21 cellular contexts compared by ENCODE assay signal in genomic region chr4:14180166-14180565, GRCh38.
DNase-seq lines count a peak whose midpoint lies in the region; ATAC-seq, FAIRE-seq and TF ChIP-seq lines count a peak whose summit lies in the region.
"Had no signal": no experiment of that assay in that cellular context is flagged by ENCODE, and none has a peak within 500 bp of the region (broad histone marks: within the 10 kb centered on the region; RNA-seq: fewer than 3 reads in every experiment).

No MANE protein-coding gene starts in this region.

- H4K91ac ChIP-seq in trophoblast cell (ENCODE audit: low read depth, low read length) = no peak overlapping the region

- BruUV-seq in PC-3 (replicated peaks; lab: Mats Ljungman, UMichigan) = no TSS peak

- H3K14ac ChIP-seq in trophoblast cell (ENCODE audit: low read length) = no peak overlapping the region

- H4K20me1 ChIP-seq in PC-3 (ENCODE audit: low read length) = no peaks in the 10 kb centered on the region

- peak overlapping the region; percentile 71 for H3K9ac ChIP-seq in PC-3 (ENCODE audit: low read length)
- no peak overlapping the region for H3K9ac ChIP-seq in trophoblast cell (ENCODE audit: low read length)

- no peak for TF ChIP-seq EP300 in A549 (IDR thresholded peaks at IDR 0.05)

- no peak for TF ChIP-seq RAD21 in A549 (conservative IDR thresholded peaks at IDR 0.05 in 1 of 2, IDR thresholded peaks at IDR 0.05 in 1 of 2)

- no peak for TF ChIP-seq POLR2A in A549 (IDR thresholded peaks at IDR 0.05; ENCODE audit: low read length)
- TF ChIP-seq POLR2A in GM18505 (IDR thresholded peaks at IDR 0.05; ENCODE audit: borderline replicate concordance, extremely low read depth, insufficient read depth, insufficient read length) = no peak

- no peaks in the 10 kb centered on the region for H3K9me2 ChIP-seq in PC-3 (replicated peaks; ENCODE audit: low read length)

- POLR2A ChIA-PET in A549 (lab: Yijun Ruan, JAX) = interaction anchor here (1.1 kb wide), 1 partner anchor 189 kb away, joined by 4 read pairs; no protein-coding TSS in a partner anchor
- POLR2A ChIA-PET in PC-3 (lab: Charles Lee; ENCODE audit: unreplicated experiment) = no interaction called here

- no peaks in the 10 kb centered on the region for H3K36me3 ChIP-seq in PC-3 (ENCODE audit: low read depth, low read length)
- no peaks in the 10 kb centered on the region for H3K36me3 ChIP-seq in trophoblast cell (ENCODE audit: control insufficient read depth in 1 of 2, insufficient read depth in 2 of 2, low read length in 2 of 2)

- no peaks in the 10 kb centered on the region for H3K79me2 ChIP-seq in PC-3 (ENCODE audit: low read length)
- no peaks in the 10 kb centered on the region for H3K79me2 ChIP-seq in trophoblast cell (ENCODE audit: control insufficient read depth, insufficient read depth, low read length, poor library complexity)

- H3F3A ChIP-seq in PC-3 (ENCODE audit: low read length, unreplicated experiment) = no peaks in the 10 kb centered on the region

- H2BK120ac ChIP-seq in trophoblast cell (ENCODE audit: insufficient read depth, low read length, poor library complexity) = no peak overlapping the region

- 76% methylated on average over 2 of the region's 2 CpGs for WGBS in A549 (ENCODE audit: missing lambda C conversion rate)
- no CpG with 5 or more reads among the region's 2 CpGs for WGBS in trophoblast cell (ENCODE audit: extremely low coverage, insufficient coverage, insufficient read length)

- intact Hi-C loops in PC-3 (cut with micrococcal nuclease) = loop anchor here (2.0 to 5.0 kb wide), 4 partner anchors 68 to 523 kb away; no protein-coding TSS in a partner anchor

- no peak overlapping the region for H3K23ac ChIP-seq in trophoblast cell (ENCODE audit: low read length)

- no peak overlapping the region for H3K4ac ChIP-seq in trophoblast cell (ENCODE audit: low read depth, low read length)

- no peak for FAIRE-seq in A549 (lab: Jason Lieb, UNC)
- FAIRE-seq in GM18507 (lab: Jason Lieb, UNC) = peak; percentile 57
- FAIRE-seq: D721Med, GM12892, K562 had no signal

- no peak overlapping the region for H4K8ac ChIP-seq in trophoblast cell (ENCODE audit: low read depth, low read length)

- DNase-seq in A549 (ENCODE audit: low read depth in 1 of 2, low spot score in 1 of 2) = no peak
- DNase-seq in GM18507 (ENCODE audit: extremely low spot score, insufficient read length, low read depth) = no peak
- DNase-seq in PC-3 = no peak
- peak; percentile 73 for DNase-seq in cerebellum (ENCODE audit: low spot score)
- no peak for DNase-seq in COR-L47 (lab: John Stamatoyannopoulos, UW)
- no peak for DNase-seq in NCI-H1930 (lab: John Stamatoyannopoulos, UW)
- DNase-seq in trophoblast cell = no peak
- DNase-seq: 8988T; ACHN; CD4-positive, alpha-beta memory T cell; DMS153; DMS79 treated with DMSO at 0.1 percent for 48 hours; EL; GDM1; H9 had no signal

- H3K27ac ChIP-seq in A549 (peak overlapping the region; percentile 76 to 85), PC-3 (ENCODE audit: low read length) (peak overlapping the region; percentile 95), trophoblast cell (ENCODE audit: low read depth, low read length) (no peak overlapping the region)
- H3K27ac ChIP-seq: C4-2B had no signal

- no peak for TF ChIP-seq CTCF in A549 (IDR thresholded peaks at IDR 0.05)
- no peak for TF ChIP-seq CTCF in PC-3 (conservative IDR thresholded peaks at IDR 0.05; ENCODE audit: low read depth, low read length)

- H3K79me1 ChIP-seq in trophoblast cell (ENCODE audit: low read length) = no peaks in the 10 kb centered on the region

- no peaks in the 10 kb centered on the region for H3K9me3 ChIP-seq in A549
- no peaks in the 10 kb centered on the region for H3K9me3 ChIP-seq in PC-3 (ENCODE audit: low read length)
- no peaks in the 10 kb centered on the region for H3K9me3 ChIP-seq in trophoblast cell (ENCODE audit: insufficient read depth, low read depth, low read length)

- ATAC-seq in A549 (no peak), PC-3 (no peak), GM18505 (IDR thresholded peaks at IDR 0.05; ENCODE audit: unreplicated experiment) (no peak)
- ATAC-seq: GM23338, K562 had no signal

- H3K4me3 ChIP-seq in A549 (no peak overlapping the region), PC-3 (ENCODE audit: low read length) (no peak overlapping the region), trophoblast cell (ENCODE audit: low read depth, low read length) (no peak overlapping the region)
- H3K4me3 ChIP-seq: GM23338, K562 had no signal

- H2AFZ ChIP-seq in PC-3 (ENCODE audit: low read length) = no peak overlapping the region
- no peak overlapping the region for H2AFZ ChIP-seq in trophoblast cell (ENCODE audit: insufficient read depth, low read length, poor library complexity)
- H2AFZ ChIP-seq: GM23338 had no signal

- H2BK12ac ChIP-seq in trophoblast cell (ENCODE audit: low read length) = no peak overlapping the region

- H3K27me3 ChIP-seq in PC-3 (ENCODE audit: low read length) = no peaks in the 10 kb centered on the region
- H3K27me3 ChIP-seq in trophoblast cell (ENCODE audit: insufficient read depth, low read length) = no peaks in the 10 kb centered on the region

- no peak overlapping the region for H2BK5ac ChIP-seq in trophoblast cell (ENCODE audit: low read depth, low read length, poor library complexity)

- H4K12ac ChIP-seq in trophoblast cell (ENCODE audit: low read depth, low read length) = no peak overlapping the region

- CTCF ChIA-PET in A549 (lab: Yijun Ruan, JAX) = interaction anchor here (1.4 kb wide), 2 partner anchors 273 to 526 kb away, joined by 3 to 4 read pairs; no protein-coding TSS in a partner anchor
- CTCF ChIA-PET in PC-3 (lab: Charles Lee) = no interaction called here

- H3K4me1 ChIP-seq in A549 = peaks cover 41% of the 10 kb centered on the region
- peaks cover 41% of the 10 kb centered on the region for H3K4me1 ChIP-seq in PC-3 (ENCODE audit: insufficient read depth, low read length)
- H3K4me1 ChIP-seq in trophoblast cell (ENCODE audit: control insufficient read depth in 1 of 2, insufficient read depth in 2 of 2, low read length in 2 of 2) = no peaks in the 10 kb centered on the region

- H3K4me2 ChIP-seq in A549 (peak overlapping the region; percentile 66; the same call in 2 of the 3 replicates), PC-3 (ENCODE audit: low read length) (peak overlapping the region; percentile 72), trophoblast cell (ENCODE audit: low read length) (no peak overlapping the region)
- H3K4me2 ChIP-seq: GM23338 had no signal

- H3K18ac ChIP-seq in trophoblast cell (ENCODE audit: low read length) = no peak overlapping the region

- H2AK5ac ChIP-seq in trophoblast cell (ENCODE audit: low read length) = no peak overlapping the region

TF ChIP-seq in A549, 52 proteins besides CTCF, POLR2A, EP300 and RAD21:
- no peak for TF ChIP-seq ZSCAN20 (CRISPR knock-in tag; IDR thresholded peaks at IDR 0.05)
- TF ChIP-seq RCOR1 (IDR thresholded peaks at IDR 0.05; ENCODE audit: low read depth, low read length) = no peak
- TF ChIP-seq E2F6 (IDR thresholded peaks at IDR 0.05; ENCODE audit: borderline replicate concordance, low read depth) = no peak
- no peak for TF ChIP-seq ZFP36 (IDR thresholded peaks at IDR 0.05; ENCODE audit: borderline replicate concordance, partially characterized antibody)
- no peak for TF ChIP-seq SMC3 (IDR thresholded peaks at IDR 0.05)
- TF ChIP-seq KDM1A (IDR thresholded peaks at IDR 0.05; ENCODE audit: low read depth) = no peak
- no peak for TF ChIP-seq MAZ (IDR thresholded peaks at IDR 0.05; ENCODE audit: borderline replicate concordance, low read depth, low read length)
- no peak for TF ChIP-seq NFE2L2 (conservative IDR thresholded peaks at IDR 0.05; ENCODE audit: low read length)
- TF ChIP-seq SREBF2 (IDR thresholded peaks at IDR 0.05) = no peak
- no peak for TF ChIP-seq POLR2AphosphoS2 (conservative IDR thresholded peaks at IDR 0.05; ENCODE audit: low read length)
